Comparison of ENCODE assay signal across 10 cellular contexts in the genomic region with DNA sequence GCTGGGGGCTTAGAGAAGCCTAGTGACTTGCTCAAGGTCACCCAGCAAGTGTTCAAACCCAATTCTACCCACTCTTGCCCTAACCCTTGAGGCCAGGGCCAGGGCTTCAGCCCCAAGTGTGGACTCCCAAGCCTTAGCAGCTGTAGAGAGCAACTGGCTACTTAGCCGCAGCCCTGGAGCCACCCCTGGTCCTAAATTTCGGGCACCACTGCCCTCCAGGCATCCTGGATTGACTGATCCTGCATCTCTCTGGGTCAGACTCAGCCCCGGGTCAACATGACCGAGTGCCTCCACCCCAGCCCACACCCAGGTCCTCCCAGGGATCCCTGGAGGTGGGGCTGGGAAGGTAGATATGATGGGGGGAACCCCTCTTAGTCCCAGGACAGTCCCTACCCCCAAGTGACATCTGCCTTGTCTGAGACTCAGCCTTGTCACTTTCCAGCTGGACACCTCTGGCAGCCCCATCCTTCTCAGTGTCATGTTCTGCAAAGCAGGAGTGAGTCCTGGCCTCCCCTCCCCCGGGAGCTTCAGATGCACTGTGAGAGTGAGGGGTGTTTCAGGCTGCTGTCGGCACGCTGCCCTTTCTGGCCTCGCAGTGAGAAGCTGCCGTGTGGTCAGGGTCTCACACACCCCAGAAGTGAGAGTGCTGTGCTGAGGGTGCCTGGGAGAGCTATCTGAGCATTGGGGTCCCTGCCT.
DNase-seq lines count a peak whose midpoint lies in the region; ATAC-seq and TF ChIP-seq lines count a peak whose summit lies in the region.
"Had no signal": no experiment of that assay in that cellular context is flagged by ENCODE, and none has a peak within 500 bp of the region (broad histone marks: within the 10 kb centered on the region; RNA-seq: fewer than 3 reads in every experiment).

No MANE protein-coding gene starts in this region.

- H3K27ac ChIP-seq in BLaER1 treated with 17β-estradiol and CSF1 and Interleukin-3, amounts not matched to agents 10 nM and 100 nM = peak overlapping the region in 8 of 11 experiments; percentile 1 to 36 (median 14); a peak in 7 of 22 replicates
- H3K27ac ChIP-seq in iPS-20b (ENCODE audit: low read length) = peak overlapping the region; percentile 74
- peak overlapping the region; percentile 85 to 92 (median 88) for H3K27ac ChIP-seq in sigmoid colon

- no peak for TF ChIP-seq EP300 in sigmoid colon (IDR thresholded peaks at IDR 0.05)

- ATAC-seq in WTC11 = peak; percentile 7
- no peak for ATAC-seq in GM19397 (IDR thresholded peaks at IDR 0.05; ENCODE audit: unreplicated experiment)

- H3K4me1 Mint-ChIP-seq in WTC11 = peaks cover 57% of the 10 kb centered on the region

- H3K4me2 ChIP-seq in BLaER1 treated with 17β-estradiol and CSF1 and Interleukin-3, amounts not matched to agents 10 nM and 100 nM = peak overlapping the region; percentile 17 to 97 (median 51)

- no peaks in the 10 kb centered on the region for H3K27me3 Mint-ChIP-seq in WTC11 (ENCODE audit: low read depth)
- H3K27me3 Mint-ChIP-seq: activated CD4-positive, alpha-beta memory T cell treated with anti-CD3 and anti-CD28 coated beads for 36 hours had no signal

- CTCF ChIA-PET in WTC11 (lab: Charles Lee) = interaction anchor here (0.6 to 3.8 kb wide), 7 partner anchors 12 to 91 kb away, joined by 3 to 24 read pairs (median 3); no protein-coding TSS in a partner anchor

- no peaks in the 10 kb centered on the region for H3K36me3 Mint-ChIP-seq in WTC11
- H3K36me3 Mint-ChIP-seq: activated CD4-positive, alpha-beta memory T cell treated with anti-CD3 and anti-CD28 coated beads for 36 hours had no signal

- no peak for TF ChIP-seq POLR2A in sigmoid colon (IDR thresholded peaks at IDR 0.05)

- H3K36me3 ChIP-seq in BLaER1 treated with 17β-estradiol and CSF1 and Interleukin-3, amounts not matched to agents 10 nM and 100 nM = peaks cover 24 to 86% (median 48%) of the 10 kb centered on the region in 11 experiments; a peak in 19 of 22 replicates
- H3K36me3 ChIP-seq in iPS-20b (ENCODE audit: insufficient read depth, low read depth, low read length) = no peaks in the 10 kb centered on the region; the same call in 1 of the 2 replicates
- H3K36me3 ChIP-seq in sigmoid colon = peaks cover 0 to 4% (median 0%) of the 10 kb centered on the region in 4 donors

- intact Hi-C loops in sigmoid colon (cut with DNase I) = no loop called here

- TF ChIP-seq CTCF in WTC11 (IDR thresholded peaks at IDR 0.05) = no peak
- TF ChIP-seq CTCF in sigmoid colon (IDR thresholded peaks at IDR 0.05) = no peak

- no peaks in the 10 kb centered on the region for H3K9me3 Mint-ChIP-seq in WTC11
- H3K9me3 Mint-ChIP-seq: activated CD4-positive, alpha-beta memory T cell treated with anti-CD3 and anti-CD28 coated beads for 36 hours had no signal

- H3K4me3 Mint-ChIP-seq in WTC11 = no peak overlapping the region; the same call in 1 of the 2 replicates
- H3K4me3 Mint-ChIP-seq: activated CD4-positive, alpha-beta memory T cell treated with anti-CD3 and anti-CD28 coated beads for 36 hours had no signal

- H3K9ac ChIP-seq in BLaER1 treated with 17β-estradiol and CSF1 and Interleukin-3, amounts not matched to agents 10 nM and 100 nM = peak overlapping the region in 9 of 11 experiments; percentile 3 to 60 (median 40); a peak in 11 of 22 replicates
- peak overlapping the region; percentile 72; the same call in 1 of the 2 replicates for H3K9ac ChIP-seq in iPS-20b (ENCODE audit: low read depth, low read length)

- 87 to 88% methylated on average over 9 of the region's 9 CpGs for WGBS in sigmoid colon, 2 donors

- DNase-seq in WTC11 (ENCODE audit: low spot score) = peak; percentile 39
- no peak for DNase-seq in sigmoid colon
- DNase-seq in GF-D8 (lab: John Stamatoyannopoulos, UW) = no peak
- DNase-seq in EL = no peak
- DNase-seq in NCI-H2171 (lab: John Stamatoyannopoulos, UW) = no peak
- DNase-seq: activated CD4-positive, alpha-beta memory T cell treated with anti-CD3 and anti-CD28 coated beads for 36 hours; C1 segment of cervical spinal cord had no signal

- no peak overlapping the region for H3K4me3 ChIP-seq in BLaER1 treated with 17β-estradiol and CSF1 and Interleukin-3, amounts not matched to agents 10 nM and 100 nM
- H3K4me3 ChIP-seq in iPS-20b (ENCODE audit: low read length) (no peak overlapping the region; the same call in 1 of the 2 replicates), sigmoid colon (no peak overlapping the region)

- peaks cover 88 to 100% (median 96%) of the 10 kb centered on the region in 11 experiments for H4K20me1 ChIP-seq in BLaER1 treated with 17β-estradiol and CSF1 and Interleukin-3, amounts not matched to agents 10 nM and 100 nM

- POLR2A ChIA-PET in WTC11 (lab: Charles Lee) = interaction anchor here (0.8 to 1.8 kb wide), 3 partner anchors 27 to 91 kb away, joined by 3 to 6 read pairs (median 5); no protein-coding TSS in a partner anchor

- H3K9me3 ChIP-seq in BLaER1 treated with 17β-estradiol and CSF1 and Interleukin-3, amounts not matched to agents 10 nM and 100 nM (replicated peaks in 1 of 11) = no peaks in the 10 kb centered on the region
- no peaks in the 10 kb centered on the region for H3K9me3 ChIP-seq in iPS-20b (ENCODE audit: insufficient read depth, low read depth, low read length)
- no peaks in the 10 kb centered on the region for H3K9me3 ChIP-seq in sigmoid colon

- no peaks in the 10 kb centered on the region for H3K27me3 ChIP-seq in BLaER1 treated with 17β-estradiol and CSF1 and Interleukin-3, amounts not matched to agents 10 nM and 100 nM
- H3K27me3 ChIP-seq in iPS-20b (ENCODE audit: insufficient read depth, low read length) (no peaks in the 10 kb centered on the region), sigmoid colon (no peaks in the 10 kb centered on the region)

- H3K4me1 ChIP-seq in BLaER1 treated with 17β-estradiol and CSF1 and Interleukin-3, amounts not matched to agents 10 nM and 100 nM = peaks cover 97 to 99% (median 99%) of the 10 kb centered on the region in 10 experiments
- H3K4me1 ChIP-seq in iPS-20b (ENCODE audit: insufficient read depth, low read length) = peaks cover 32% of the 10 kb centered on the region
- peaks cover 0 to 100% (median 91%) of the 10 kb centered on the region in 4 donors for H3K4me1 ChIP-seq in sigmoid colon

- peak overlapping the region; percentile 91 for H3K27ac Mint-ChIP-seq in WTC11
- H3K27ac Mint-ChIP-seq: activated CD4-positive, alpha-beta memory T cell treated with anti-CD3 and anti-CD28 coated beads for 36 hours had no signal

TF ChIP-seq in WTC11, 78 proteins besides CTCF, POLR2A, EP300 and RAD21:
- TF ChIP-seq, protein P1, sequence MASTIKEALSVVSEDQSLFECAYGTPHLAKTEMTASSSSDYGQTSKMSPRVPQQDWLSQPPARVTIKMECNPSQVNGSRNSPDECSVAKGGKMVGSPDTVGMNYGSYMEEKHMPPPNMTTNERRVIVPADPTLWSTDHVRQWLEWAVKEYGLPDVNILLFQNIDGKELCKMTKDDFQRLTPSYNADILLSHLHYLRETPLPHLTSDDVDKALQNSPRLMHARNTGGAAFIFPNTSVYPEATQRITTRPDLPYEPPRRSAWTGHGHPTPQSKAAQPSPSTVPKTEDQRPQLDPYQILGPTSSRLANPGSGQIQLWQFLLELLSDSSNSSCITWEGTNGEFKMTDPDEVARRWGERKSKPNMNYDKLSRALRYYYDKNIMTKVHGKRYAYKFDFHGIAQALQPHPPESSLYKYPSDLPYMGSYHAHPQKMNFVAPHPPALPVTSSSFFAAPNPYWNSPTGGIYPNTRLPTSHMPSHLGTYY (CRISPR knock-in tag; IDR thresholded peaks at IDR 0.05) = no peak
- TF ChIP-seq NR1H2 (CRISPR knock-in tag; IDR thresholded peaks at IDR 0.05) (no peak), SMAD4 (CRISPR knock-in tag; IDR thresholded peaks at IDR 0.05) (no peak), RORB (CRISPR knock-in tag; IDR thresholded peaks at IDR 0.05) (no peak), GTF2I (CRISPR knock-in tag; conservative IDR thresholded peaks at IDR 0.05) (no peak), ZNF219 (CRISPR knock-in tag; IDR thresholded peaks at IDR 0.05; ENCODE audit: borderline replicate concordance) (no peak)
- TF ChIP-seq, protein P2, sequence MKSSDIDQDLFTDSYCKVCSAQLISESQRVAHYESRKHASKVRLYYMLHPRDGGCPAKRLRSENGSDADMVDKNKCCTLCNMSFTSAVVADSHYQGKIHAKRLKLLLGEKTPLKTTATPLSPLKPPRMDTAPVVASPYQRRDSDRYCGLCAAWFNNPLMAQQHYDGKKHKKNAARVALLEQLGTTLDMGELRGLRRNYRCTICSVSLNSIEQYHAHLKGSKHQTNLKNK (CRISPR knock-in tag; IDR thresholded peaks at IDR 0.05) = no peak

Comparison
In these comparisons a context has a peak if more than half of its experiments do, and no peak if none do; other contexts are left out.
1. H3K27ac ChIP-seq: peak in every context shown above with its lines; median percentile 88 in sigmoid colon; 74 in iPS-20b; 14 in BLaER1 treated with 17β-estradiol and CSF1 and Interleukin-3, amounts not matched to agents 10 nM and 100 nM.